11 cellular contexts compared by ENCODE assay signal in the genomic region with DNA sequence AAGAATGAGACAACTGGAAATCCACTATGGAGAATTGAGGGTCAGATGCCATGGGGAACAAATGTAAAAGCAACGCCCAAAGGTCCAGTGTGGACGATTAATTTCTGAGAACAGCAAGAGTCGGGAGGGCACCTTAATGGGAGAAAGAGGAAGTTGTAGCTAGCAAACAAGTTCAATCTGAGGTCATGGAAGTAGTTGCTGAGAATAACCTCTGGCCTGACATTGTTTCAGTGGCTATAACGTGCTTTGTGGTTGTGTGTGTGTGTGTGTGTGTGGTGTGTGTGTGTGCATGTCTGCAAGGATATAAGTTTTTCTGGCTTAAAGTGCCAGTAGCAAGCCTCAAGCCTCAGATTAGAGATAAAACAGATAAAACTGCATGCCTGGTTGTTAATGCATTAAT.
DNase-seq lines count a peak whose midpoint lies in the region; ATAC-seq, FAIRE-seq and TF ChIP-seq lines count a peak whose summit lies in the region.
"Had no signal": no experiment of that assay in that cellular context is flagged by ENCODE, and none has a peak within 500 bp of the region (broad histone marks: within the 10 kb centered on the region; RNA-seq: fewer than 3 reads in every experiment).

No MANE protein-coding gene starts in this region.

- TF ChIP-seq POLR2A in GM12892 (IDR thresholded peaks at IDR 0.05; ENCODE audit: low read depth, low read length) (no peak), tibial nerve (IDR thresholded peaks at IDR 0.05) (no peak)

- FAIRE-seq in GM12892 (lab: Jason Lieb, UNC) = peak; percentile 88
- no peak for FAIRE-seq in HTR-8/SVneo (lab: Jason Lieb, UNC)
- FAIRE-seq: islet of Langerhans had no signal

- H3K4me1 ChIP-seq in effector memory CD4-positive, alpha-beta T cell (ENCODE audit: control insufficient read depth, insufficient read depth, low read length, poor library complexity, severe bottlenecking) = no peaks in the 10 kb centered on the region
- no peaks in the 10 kb centered on the region for H3K4me1 ChIP-seq in tibial nerve

- H3K27me3 ChIP-seq in WERI-Rb-1 (ENCODE audit: insufficient read depth, low read depth, severe bottlenecking) (no peaks in the 10 kb centered on the region), tibial nerve (no peaks in the 10 kb centered on the region)
- no peaks in the 10 kb centered on the region for H3K27me3 ChIP-seq in effector memory CD4-positive, alpha-beta T cell (replicated peaks; ENCODE audit: control insufficient read depth, insufficient read depth, low read length, poor library complexity, severe bottlenecking)

- TF ChIP-seq CTCF in WERI-Rb-1 (IDR thresholded peaks at IDR 0.05; ENCODE audit: low read depth, low read length) (no peak), tibial nerve (IDR thresholded peaks at IDR 0.05) (no peak)

- H3K27ac ChIP-seq in WERI-Rb-1 (peak overlapping the region; percentile 43; the same call in 1 of the 2 replicates), tibial nerve (no peak overlapping the region)
- H3K27ac ChIP-seq in effector memory CD4-positive, alpha-beta T cell (ENCODE audit: insufficient read depth, low read length, poor library complexity, severe bottlenecking) = no peak overlapping the region

- no peak for TF ChIP-seq EP300 in tibial nerve (IDR thresholded peaks at IDR 0.05)

- DNase-seq in GM12892 (ENCODE audit: insufficient read length) (no peak), WERI-Rb-1 (peak; percentile 16), HTR-8/SVneo (ENCODE audit: insufficient read length, low spot score) (no peak), tibial nerve (ENCODE audit: low spot score in 2 of 2) (no peak)
- DNase-seq in effector memory CD4-positive, alpha-beta T cell = no peak
- DNase-seq in stimulated activated CD8-positive, alpha-beta memory T cell treated with anti-CD3 and anti-CD28 coated beads, Interleukin-4, amount 100 ng/mL, for 48 hours = no peak
- DNase-seq: NCI-H774, substantia nigra had no signal

- 15 to 20% methylated on average over 4 of the region's 4 CpGs for whole genome bisulfite sequencing in tibial nerve, 2 donors

- ATAC-seq in GM21423 (IDR thresholded peaks at IDR 0.05; ENCODE audit: unreplicated experiment) (peak; percentile 79), HG03460 (IDR thresholded peaks at IDR 0.05; ENCODE audit: unreplicated experiment) (peak; percentile 76)

- no peaks in the 10 kb centered on the region for H3K9me3 ChIP-seq in WERI-Rb-1 (ENCODE audit: severe bottlenecking)
- H3K9me3 ChIP-seq in effector memory CD4-positive, alpha-beta T cell (ENCODE audit: control insufficient read depth, low read length) = no peaks in the 10 kb centered on the region
- no peaks in the 10 kb centered on the region for H3K9me3 ChIP-seq in tibial nerve

- H3K36me3 ChIP-seq in WERI-Rb-1 = no peaks in the 10 kb centered on the region
- no peaks in the 10 kb centered on the region for H3K36me3 ChIP-seq in effector memory CD4-positive, alpha-beta T cell (ENCODE audit: control insufficient read depth, insufficient read depth, low read length)
- H3K36me3 ChIP-seq in tibial nerve = no peaks in the 10 kb centered on the region

- H3K4me3 ChIP-seq in WERI-Rb-1 (ENCODE audit: low read depth, low read length) (no peak overlapping the region), tibial nerve (no peak overlapping the region)
- H3K4me3 ChIP-seq in effector memory CD4-positive, alpha-beta T cell (ENCODE audit: insufficient read depth, low read depth, low read length, poor library complexity, severe bottlenecking) = no peak overlapping the region
